ENCODE assay signal across 8 cellular contexts in the genomic region with DNA sequence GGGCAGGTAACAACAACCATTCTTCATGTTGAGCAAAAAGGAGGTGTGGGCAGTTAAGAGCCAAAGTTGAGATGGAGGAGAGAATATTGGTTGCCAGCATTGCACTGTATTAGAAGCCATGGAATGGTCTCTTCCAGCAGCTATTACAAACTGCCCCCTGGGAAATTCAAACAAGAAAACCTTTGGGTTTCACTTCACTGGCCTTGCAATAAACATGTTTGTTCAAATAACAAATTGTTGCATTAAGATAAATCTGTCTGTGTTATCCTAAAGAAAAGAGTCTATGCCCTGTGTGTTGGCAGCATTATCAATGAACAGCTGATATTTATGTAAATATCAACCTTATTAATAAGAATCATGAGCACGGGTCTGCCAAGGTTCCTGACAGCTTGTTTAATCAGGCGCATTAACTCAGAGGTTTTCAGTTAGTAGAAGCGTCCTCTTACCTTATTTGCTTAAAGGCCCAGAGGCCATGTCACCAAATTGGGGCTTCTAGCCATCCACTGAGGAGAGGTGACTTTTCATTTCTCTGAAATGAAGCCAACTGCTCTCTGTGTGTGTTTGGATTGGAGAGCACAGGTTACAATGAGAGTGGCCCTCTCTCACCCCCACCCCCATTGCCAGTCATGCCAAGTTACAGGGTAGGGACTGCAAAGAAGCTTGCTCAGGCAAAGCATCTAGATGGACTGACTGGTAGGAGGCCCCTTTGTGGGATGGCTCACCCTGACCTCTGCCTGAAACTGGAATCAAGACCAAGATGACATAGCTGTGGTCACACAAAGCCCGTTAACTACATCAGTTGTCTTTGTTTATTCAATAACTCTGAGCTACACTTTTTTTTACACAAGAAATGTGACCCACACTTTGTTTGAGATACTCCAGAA. TPM values are rescaled to one million over a fixed set of nuclear protein-coding genes. Genes with fewer than 3 reads are reported as not detected.
DNase-seq lines count a peak whose midpoint lies in the region; ATAC-seq and TF ChIP-seq lines count a peak whose summit lies in the region.

No MANE protein-coding gene starts in this region.

- no peak overlapping the region for H3K9ac ChIP-seq in smooth muscle cell (ENCODE audit: low read depth)

- peaks cover 29% of the 10 kb centered on the region for H3K4me1 ChIP-seq in smooth muscle cell (ENCODE audit: low read depth)

- H4K20me1 ChIP-seq in smooth muscle cell (ENCODE audit: low read depth), result no peaks in the 10 kb centered on the region

- no peaks in the 10 kb centered on the region for H3K36me3 ChIP-seq in smooth muscle cell (ENCODE audit: low read depth)

- ATAC-seq in GM21515 (IDR thresholded peaks at IDR 0.05; ENCODE audit: unreplicated experiment), result peak; percentile 75

- H3K4me1 Mint-ChIP-seq in immature natural killer cell, result no peaks in the 10 kb centered on the region

- peaks cover 12% of the 10 kb centered on the region for H3F3A ChIP-seq in smooth muscle cell (ENCODE audit: low read depth)

- H3K4me3 Mint-ChIP-seq in immature natural killer cell, result no peak overlapping the region

- H3K27me3 ChIP-seq in HL-60 (ENCODE audit: insufficient read depth, poor library complexity, severe bottlenecking) (no peaks in the 10 kb centered on the region), smooth muscle cell (ENCODE audit: low read depth) (no peaks in the 10 kb centered on the region)

- H3K27me3 Mint-ChIP-seq in immature natural killer cell (ENCODE audit: low read depth in 3 of 3), result no peaks in the 10 kb centered on the region

- in situ Hi-C loops in GM13977 (cut with MboI; ENCODE audit: low pct_unique_long_range_greater_than_20kb, low sequenced_read_pairs, unreplicated experiment), result no loop called here

- H3K27ac ChIP-seq in HL-60 (replicated peaks) (0 out of 2 replicates have a peak overlapping the region, but pooled peaks have one; percentile 74), smooth muscle cell (ENCODE audit: low read depth) (peak overlapping the region; percentile 57)

- H3K27ac Mint-ChIP-seq in immature natural killer cell, result no peak overlapping the region

- peaks cover 0 to 4% (median 3%) of the 10 kb centered on the region in 3 donors for H3K36me3 Mint-ChIP-seq in immature natural killer cell

- TF ChIP-seq CTCF in GM13977 (IDR thresholded peaks at IDR 0.05; ENCODE audit: extremely low read depth, insufficient read depth, missing control alignments), result no peak
- TF ChIP-seq CTCF in HL-60 (IDR thresholded peaks at IDR 0.05; ENCODE audit: insufficient read depth, low read length), result no peak
- TF ChIP-seq CTCF in smooth muscle cell (IDR thresholded peaks at IDR 0.05; ENCODE audit: borderline replicate concordance, insufficient read depth, poor library complexity, severe bottlenecking), result no peak

- 69% methylated on average over 4 of the region's 4 CpGs for WGBS in smooth muscle cell (ENCODE audit: low lambda C conversion rate)

- no peaks in the 10 kb centered on the region for H3K9me3 Mint-ChIP-seq in immature natural killer cell

- no peaks in the 10 kb centered on the region for H3K79me2 ChIP-seq in smooth muscle cell (ENCODE audit: low read depth)

- peak; percentile 24 for DNase-seq in GM13977 (ENCODE audit: low spot score)
- no peak for DNase-seq in HL-60 (ENCODE audit: low read depth in 1 of 2, low spot score in 1 of 2)
- peak; percentile 81 for DNase-seq in amniotic epithelial cell (ENCODE audit: low read depth)
- DNase-seq in smooth muscle cell (lab: John Stamatoyannopoulos, UW; ENCODE audit: unreplicated experiment), result no peak
- no peak for DNase-seq in COR-L47 (lab: John Stamatoyannopoulos, UW)
- no peak for DNase-seq in NCI-H524 treated with DMSO at 0.1 percent for 48 hours (lab: John Stamatoyannopoulos, UW)
- DNase-seq in immature natural killer cell, result no peak

- no peak overlapping the region for H2AFZ ChIP-seq in smooth muscle cell (ENCODE audit: low read depth)

- H3K4me2 ChIP-seq in smooth muscle cell, result peak overlapping the region; percentile 55

- no peaks in the 10 kb centered on the region for H3K9me3 ChIP-seq in smooth muscle cell (replicated peaks; ENCODE audit: low read depth)

- H3K4me3 ChIP-seq in HL-60 (replicated peaks; ENCODE audit: insufficient read depth, low read length) (no peak overlapping the region), smooth muscle cell (no peak overlapping the region)

RNA-seq across cellular contexts. Expression of a gene that starts 10.5 kb away (rescaled TPM):
- 104 and 115 TPM in 2 replicates for total RNA-seq in smooth muscle cell
- 56.2 and 94.3 TPM in 2 replicates for polyA plus RNA-seq in smooth muscle cell
- under 1 TPM in 1 of 3 donors, not detected in 2; 0.09 TPM for polyA plus RNA-seq in immature natural killer cell

Comparison
In these comparisons a context has a peak if more than half of its experiments do, and no peak if none do; other contexts are left out.
1. DNase-seq: peak in GM13977 (single experiment) and amniotic epithelial cell (single experiment); none in HL-60 (0 of 2), smooth muscle cell (single experiment), COR-L47 (single experiment), NCI-H524 treated with DMSO at 0.1 percent for 48 hours (single experiment) and immature natural killer cell (0 of 3).
2. RNA of a gene that starts 10.5 kb away (polyA plus RNA-seq): 56.2 to 94.3 TPM in smooth muscle cell; 0.09 TPM in immature natural killer cell; every median in the first group is over 10 times any median in the second.